Comparison of ENCODE assay signal across 17 cellular contexts in genomic region chr1:155833665-155834295, GRCh38. TPM values are rescaled to one million over a fixed set of nuclear protein-coding genes. Genes with fewer than 3 reads are reported as not detected.
DNase-seq lines count a peak whose midpoint lies in the region; ATAC-seq, FAIRE-seq and TF ChIP-seq lines count a peak whose summit lies in the region.
"Had no signal": no experiment of that assay in that cellular context is flagged by ENCODE, and none has a peak within 500 bp of the region (broad histone marks: within the 10 kb centered on the region; RNA-seq: fewer than 3 reads in every experiment).

No MANE protein-coding gene starts in this region.

- peaks cover 17 to 37% (median 28%) of the 10 kb centered on the region in 4 donors for H3K4me1 Mint-ChIP-seq in CD4-positive, CD25-positive, alpha-beta regulatory T cell
- peaks cover 11% of the 10 kb centered on the region for H3K4me1 Mint-ChIP-seq in astrocyte (ENCODE audit: low read depth, unreplicated experiment)
- H3K4me1 Mint-ChIP-seq in memory B cell, result peaks cover 13% of the 10 kb centered on the region

- peak overlapping the region in 2 of 3 donors; percentile 63 to 72 for H3K27ac Mint-ChIP-seq in CD4-positive, CD25-positive, alpha-beta regulatory T cell
- H3K27ac Mint-ChIP-seq in astrocyte (ENCODE audit: unreplicated experiment) (peak overlapping the region; percentile 9), memory B cell (peak overlapping the region; percentile 25)

- H3K79me2 ChIP-seq in astrocyte (ENCODE audit: insufficient read depth, low read length), result peaks cover 57% of the 10 kb centered on the region

- peaks cover 21% of the 10 kb centered on the region for H3K36me3 Mint-ChIP-seq in CD4-positive, CD25-positive, alpha-beta regulatory T cell
- H3K36me3 Mint-ChIP-seq in astrocyte (ENCODE audit: low read depth, unreplicated experiment) (peaks cover 10% of the 10 kb centered on the region), memory B cell (peaks cover 10% of the 10 kb centered on the region)

- peaks cover 0 to 1% (median 0%) of the 10 kb centered on the region in 7 donors for H3K9me3 Mint-ChIP-seq in CD4-positive, CD25-positive, alpha-beta regulatory T cell
- H3K9me3 Mint-ChIP-seq in astrocyte (ENCODE audit: unreplicated experiment) (no peaks in the 10 kb centered on the region), memory B cell (no peaks in the 10 kb centered on the region)

- H3K9me3 ChIP-seq in CD4-positive, CD25-positive, alpha-beta regulatory T cell (ENCODE audit: control insufficient read depth in 2 of 2, low read length in 2 of 2), result no peaks in the 10 kb centered on the region
- no peaks in the 10 kb centered on the region for H3K9me3 ChIP-seq in HUES48 (ENCODE audit: control insufficient read depth, insufficient read depth, low read length)
- H3K9me3 ChIP-seq in astrocyte (ENCODE audit: insufficient read depth, low read depth, low read length), result no peaks in the 10 kb centered on the region

- H3K27me3 Mint-ChIP-seq in CD4-positive, CD25-positive, alpha-beta regulatory T cell, result no peaks in the 10 kb centered on the region
- H3K27me3 Mint-ChIP-seq in astrocyte (ENCODE audit: low read depth, unreplicated experiment) (no peaks in the 10 kb centered on the region), memory B cell (no peaks in the 10 kb centered on the region)

- no peak overlapping the region for H3K27ac ChIP-seq in CD4-positive, CD25-positive, alpha-beta regulatory T cell (ENCODE audit: insufficient read depth, low read length, poor library complexity, severe bottlenecking)
- H3K27ac ChIP-seq in HUES48 (ENCODE audit: low read depth, low read length), result peak overlapping the region; percentile 91
- peak overlapping the region; percentile 59 for H3K27ac ChIP-seq in astrocyte (ENCODE audit: low read depth, low read length)

- ATAC-seq in CD4-positive, CD25-positive, alpha-beta regulatory T cell (ENCODE audit: low read depth in 2 of 2), result peak in 1 of 2 donors; percentile 16
- ATAC-seq in memory B cell (ENCODE audit: low read depth) (no peak), HG03565 (IDR thresholded peaks at IDR 0.05; ENCODE audit: unreplicated experiment) (no peak), GM21576 (IDR thresholded peaks at IDR 0.05; ENCODE audit: unreplicated experiment) (no peak)

- H3K4me2 ChIP-seq in astrocyte (ENCODE audit: low read length), result peak overlapping the region; percentile 69

- no peak for TF ChIP-seq CTCF in astrocyte (IDR thresholded peaks at IDR 0.05; ENCODE audit: insufficient read depth, low read depth, low read length)

- no peaks in the 10 kb centered on the region for H3K4me1 ChIP-seq in CD4-positive, CD25-positive, alpha-beta regulatory T cell (ENCODE audit: control insufficient read depth, insufficient read depth, low read length, poor library complexity, severe bottlenecking)
- 0 out of 2 replicates have a peak, but pooled peaks cover 3% of the 10 kb centered on the region for H3K4me1 ChIP-seq in HUES48 (ENCODE audit: control insufficient read depth, insufficient read depth, low read length)
- peaks cover 12% of the 10 kb centered on the region for H3K4me1 ChIP-seq in astrocyte (ENCODE audit: insufficient read depth, low read length)

- H3K4me3 Mint-ChIP-seq in CD4-positive, CD25-positive, alpha-beta regulatory T cell, result no peak overlapping the region
- H3K4me3 Mint-ChIP-seq in astrocyte (ENCODE audit: unreplicated experiment) (no peak overlapping the region), memory B cell (no peak overlapping the region)

- no peak for TF ChIP-seq POLR2A in H54 (IDR thresholded peaks at IDR 0.05; ENCODE audit: low read depth, low read length)

- H3K4me3 ChIP-seq in CD4-positive, CD25-positive, alpha-beta regulatory T cell (ENCODE audit: low read depth, low read length), result no peak overlapping the region
- H3K4me3 ChIP-seq in HUES48 (ENCODE audit: low read depth, low read length), result no peak overlapping the region
- H3K4me3 ChIP-seq in astrocyte (ENCODE audit: insufficient read depth, low read depth, low read length), result peak overlapping the region; percentile 7

- H3K36me3 ChIP-seq in CD4-positive, CD25-positive, alpha-beta regulatory T cell (ENCODE audit: control insufficient read depth, insufficient read depth, low read length), result peaks cover 7% of the 10 kb centered on the region
- H3K36me3 ChIP-seq in HUES48 (ENCODE audit: control insufficient read depth, insufficient read depth, low read length), result peaks cover 4% of the 10 kb centered on the region; the same call in 1 of the 2 replicates
- H3K36me3 ChIP-seq in astrocyte (ENCODE audit: insufficient read depth, low read length), result peaks cover 5% of the 10 kb centered on the region

- DNase-seq in CD4-positive, CD25-positive, alpha-beta regulatory T cell, result no peak
- no peak for DNase-seq in astrocyte (ENCODE audit: low read depth)
- no peak for DNase-seq in memory B cell (ENCODE audit: low spot score in 2 of 2)
- DNase-seq in COLO829 (ENCODE audit: low spot score), result no peak
- no peak for DNase-seq in H54 (ENCODE audit: insufficient read length, low spot score)
- DNase-seq: activated CD4-positive, alpha-beta T cell treated with anti-CD3 and anti-CD28 coated beads, Interleukin-2, amount 50 U/mL, for 1 hour; activated effector memory CD4-positive, alpha-beta T cell treated with Interleukin-2 at 50 U/mL for 16 hours; AML-193; DMS79 treated with DMSO at 0.1 percent for 48 hours; effector CD8-positive, alpha-beta T cell; GOT3; NK-92 treated with Interleukin-12 subunit alpha and Interleukin-12 subunit beta, amount 100 ng/mL, for 24 hours; stimulated activated naive CD4-positive, alpha-beta T cell treated with Interleukin-2 at 50 U/mL for 16 hours had no signal

- H4K20me1 ChIP-seq in astrocyte (ENCODE audit: insufficient read depth, low read length), result peaks cover 10% of the 10 kb centered on the region

- FAIRE-seq in astrocyte (lab: Jason Lieb, UNC), result no peak
- FAIRE-seq in H54 (lab: Jason Lieb, UNC), result no peak
- FAIRE-seq: urothelium cell line had no signal

- no peaks in the 10 kb centered on the region for H3K27me3 ChIP-seq in CD4-positive, CD25-positive, alpha-beta regulatory T cell (ENCODE audit: control insufficient read depth, insufficient read depth, low read length)
- no peaks in the 10 kb centered on the region for H3K27me3 ChIP-seq in HUES48 (ENCODE audit: control insufficient read depth, insufficient read depth, low read length)
- no peaks in the 10 kb centered on the region for H3K27me3 ChIP-seq in astrocyte (ENCODE audit: insufficient read depth, low read length)

- H2AFZ ChIP-seq in astrocyte (ENCODE audit: low read depth, low read length), result no peak overlapping the region

- H3K9ac ChIP-seq in HUES48 (ENCODE audit: low read depth, low read length), result no peak overlapping the region
- H3K9ac ChIP-seq in astrocyte (ENCODE audit: low read length), result peak overlapping the region; percentile 0

RNA-seq across cellular contexts. Expression of gene GON4L, which starts 23.2 kb away (rescaled TPM):
- 105 TPM for total RNA-seq in CD4-positive, CD25-positive, alpha-beta regulatory T cell
- 10 to 100 TPM; 22.3 to 35.3 (median 26.3) TPM for polyA plus RNA-seq in CD4-positive, CD25-positive, alpha-beta regulatory T cell
- total RNA-seq in astrocyte, result 52.8 and 58.2 TPM in 2 replicates

RNA-seq across cellular contexts. Expression of gene SYT11, which starts 25.6 kb away (rescaled TPM):
- 29.7 TPM for total RNA-seq in CD4-positive, CD25-positive, alpha-beta regulatory T cell
- 10 to 100 TPM; 14.4 to 34.1 (median 18.7) TPM for polyA plus RNA-seq in CD4-positive, CD25-positive, alpha-beta regulatory T cell
- 22.1 and 22.3 TPM in 2 replicates for total RNA-seq in astrocyte

Comparison
In these comparisons a context has a peak if more than half of its experiments do, and no peak if none do; other contexts are left out.
1. H3K27ac Mint-ChIP-seq: peak in every context shown above with its lines; median percentile 68 in CD4-positive, CD25-positive, alpha-beta regulatory T cell; 25 in memory B cell; 9 in astrocyte.